ENCODE assay signal across 16 cellular contexts in the genomic region with DNA sequence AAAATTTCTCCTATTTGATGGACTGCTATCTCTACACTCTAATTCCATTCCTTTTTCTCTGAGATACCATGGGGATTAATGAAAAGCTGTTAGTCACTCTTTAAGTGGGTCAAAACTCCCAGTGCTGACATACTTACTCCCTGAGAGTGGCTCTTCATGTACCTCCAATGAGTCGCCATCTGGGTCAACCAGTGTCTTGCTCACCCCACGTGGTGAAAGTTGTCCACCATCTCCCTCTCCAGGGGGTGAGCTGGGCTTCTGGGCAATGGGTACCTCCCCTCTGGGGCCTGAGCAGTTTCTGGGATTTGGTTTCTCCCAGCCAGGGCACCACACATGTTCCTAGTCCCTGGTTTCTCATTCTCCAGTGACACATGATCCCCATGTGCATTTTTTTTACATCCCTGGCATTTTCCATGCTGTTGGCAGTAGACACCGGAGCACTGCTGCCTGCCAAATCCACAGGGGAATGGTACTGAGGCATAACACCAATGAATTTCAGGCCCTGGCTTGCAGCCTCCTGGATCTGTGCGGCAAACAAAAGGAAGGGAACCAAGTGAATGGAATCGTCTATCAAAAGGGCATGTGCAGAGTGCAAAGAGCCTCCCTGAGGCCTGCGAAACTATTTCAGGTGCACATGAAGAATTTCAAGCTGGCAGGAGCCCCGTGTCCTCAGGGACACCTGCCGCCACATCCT.
DNase-seq lines count a peak whose midpoint lies in the region; ATAC-seq and TF ChIP-seq lines count a peak whose summit lies in the region.
"Had no signal": no experiment of that assay in that cellular context is flagged by ENCODE, and none has a peak within 500 bp of the region (broad histone marks: within the 10 kb centered on the region; RNA-seq: fewer than 3 reads in every experiment).

No MANE protein-coding gene starts in this region.

- intact Hi-C loops in activated CD4-positive, alpha-beta T cell treated with anti-CD3 and anti-CD28 coated beads for 36 hours (cut with DNase I, micrococcal nuclease): no loop called here

- H3K36me3 Mint-ChIP-seq in activated CD4-positive, alpha-beta T cell treated with anti-CD3 and anti-CD28 coated beads for 36 hours (ENCODE audit: low read depth): no peaks in the 10 kb centered on the region
- H3K36me3 Mint-ChIP-seq in WTC11: no peaks in the 10 kb centered on the region
- H3K36me3 Mint-ChIP-seq: brain; IgD-negative memory B cell; naive thymus-derived CD8-positive, alpha-beta T cell had no signal

- ATAC-seq in activated CD4-positive, alpha-beta T cell treated with anti-CD3 and anti-CD28 coated beads for 36 hours: peak; percentile 77
- no peak for ATAC-seq in HG02885 (IDR thresholded peaks at IDR 0.05; ENCODE audit: poor library complexity, unreplicated experiment)
- ATAC-seq in WTC11: no peak
- ATAC-seq: heart right ventricle; naive thymus-derived CD8-positive, alpha-beta T cell; SK-N-SH treated with all-trans-retinoic acid at 6 μM for 48 hours had no signal

- TF ChIP-seq CTCF in WTC11 (IDR thresholded peaks at IDR 0.05): no peak

- CTCF ChIA-PET in activated CD4-positive, alpha-beta T cell treated with anti-CD3 and anti-CD28 coated beads for 36 hours (lab: Charles Lee): no interaction called here
- CTCF ChIA-PET in WTC11 (lab: Charles Lee): no interaction called here

- POLR2A ChIA-PET in activated CD4-positive, alpha-beta T cell treated with anti-CD3 and anti-CD28 coated beads for 36 hours (lab: Charles Lee): no interaction called here
- POLR2A ChIA-PET in WTC11 (lab: Charles Lee): no interaction called here

- DNase-seq in activated CD4-positive, alpha-beta T cell treated with anti-CD3 and anti-CD28 coated beads for 36 hours: peak; percentile 32
- DNase-seq in activated CD4-positive, alpha-beta T cell treated with anti-CD3 and anti-CD28 coated beads, Interleukin-2, amount 50 U/mL, for 4 hours: no peak
- DNase-seq in HT1080 (ENCODE audit: low read depth) (peak; percentile 70), amniotic epithelial cell (ENCODE audit: low read depth) (peak; percentile 75), skeletal muscle cell (ENCODE audit: low read depth) (peak; percentile 41), NCI-H1694 treated with DMSO at 0.1 percent for 48 hours (lab: John Stamatoyannopoulos, UW) (no peak), WTC11 (ENCODE audit: low spot score) (no peak)
- DNase-seq: Caco-2; heart right ventricle; naive thymus-derived CD8-positive, alpha-beta T cell; NCI-H187; tibial artery had no signal

- no peak overlapping the region for H3K4me3 Mint-ChIP-seq in activated CD4-positive, alpha-beta T cell treated with anti-CD3 and anti-CD28 coated beads for 36 hours
- no peak overlapping the region for H3K4me3 Mint-ChIP-seq in WTC11
- H3K4me3 Mint-ChIP-seq: IgD-negative memory B cell; naive thymus-derived CD8-positive, alpha-beta T cell had no signal

- no peaks in the 10 kb centered on the region for H3K9me3 Mint-ChIP-seq in activated CD4-positive, alpha-beta T cell treated with anti-CD3 and anti-CD28 coated beads for 36 hours (ENCODE audit: low read depth)
- H3K9me3 Mint-ChIP-seq in WTC11: no peaks in the 10 kb centered on the region
- H3K9me3 Mint-ChIP-seq: brain; IgD-negative memory B cell; naive thymus-derived CD8-positive, alpha-beta T cell had no signal

- H3K4me3 ChIP-seq in skeletal muscle cell (ENCODE audit: low read depth, low read length): no peak overlapping the region
- H3K4me3 ChIP-seq: heart right ventricle, tibial artery had no signal

- H3K27ac Mint-ChIP-seq in activated CD4-positive, alpha-beta T cell treated with anti-CD3 and anti-CD28 coated beads for 36 hours: peak overlapping the region; percentile 37
- no peak overlapping the region for H3K27ac Mint-ChIP-seq in WTC11
- H3K27ac Mint-ChIP-seq: IgD-negative memory B cell had no signal

- H3K27me3 Mint-ChIP-seq in activated CD4-positive, alpha-beta T cell treated with anti-CD3 and anti-CD28 coated beads for 36 hours: no peaks in the 10 kb centered on the region
- no peaks in the 10 kb centered on the region for H3K27me3 Mint-ChIP-seq in WTC11 (ENCODE audit: low read depth)
- H3K27me3 Mint-ChIP-seq: brain, IgD-negative memory B cell had no signal

- peaks cover 9% of the 10 kb centered on the region for H3K4me1 Mint-ChIP-seq in activated CD4-positive, alpha-beta T cell treated with anti-CD3 and anti-CD28 coated beads for 36 hours
- no peaks in the 10 kb centered on the region for H3K4me1 Mint-ChIP-seq in WTC11
- H3K4me1 Mint-ChIP-seq: brain, IgD-negative memory B cell had no signal

TF ChIP-seq in WTC11, 78 proteins besides CTCF, POLR2A, EP300 and RAD21 (continues in another document):
- TF ChIP-seq ZNF121 (CRISPR knock-in tag; IDR thresholded peaks at IDR 0.05): no peak
- no peak for TF ChIP-seq AR (CRISPR knock-in tag; IDR thresholded peaks at IDR 0.05)
- TF ChIP-seq, protein P1, sequence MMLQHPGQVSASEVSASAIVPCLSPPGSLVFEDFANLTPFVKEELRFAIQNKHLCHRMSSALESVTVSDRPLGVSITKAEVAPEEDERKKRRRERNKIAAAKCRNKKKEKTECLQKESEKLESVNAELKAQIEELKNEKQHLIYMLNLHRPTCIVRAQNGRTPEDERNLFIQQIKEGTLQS (CRISPR knock-in tag; conservative IDR thresholded peaks at IDR 0.05): no peak
- no peak for TF ChIP-seq EMX1 (CRISPR knock-in tag; IDR thresholded peaks at IDR 0.05)
- TF ChIP-seq CREM (CRISPR knock-in tag; IDR thresholded peaks at IDR 0.05): no peak
- TF ChIP-seq ZNF396 (CRISPR knock-in tag; IDR thresholded peaks at IDR 0.05; ENCODE audit: borderline replicate concordance): no peak
- TF ChIP-seq AFF4 (CRISPR knock-in tag; IDR thresholded peaks at IDR 0.05; ENCODE audit: borderline replicate concordance): no peak
- TF ChIP-seq ZBTB21 (CRISPR knock-in tag; IDR thresholded peaks at IDR 0.05; ENCODE audit: borderline replicate concordance): no peak
- TF ChIP-seq, protein P2, sequence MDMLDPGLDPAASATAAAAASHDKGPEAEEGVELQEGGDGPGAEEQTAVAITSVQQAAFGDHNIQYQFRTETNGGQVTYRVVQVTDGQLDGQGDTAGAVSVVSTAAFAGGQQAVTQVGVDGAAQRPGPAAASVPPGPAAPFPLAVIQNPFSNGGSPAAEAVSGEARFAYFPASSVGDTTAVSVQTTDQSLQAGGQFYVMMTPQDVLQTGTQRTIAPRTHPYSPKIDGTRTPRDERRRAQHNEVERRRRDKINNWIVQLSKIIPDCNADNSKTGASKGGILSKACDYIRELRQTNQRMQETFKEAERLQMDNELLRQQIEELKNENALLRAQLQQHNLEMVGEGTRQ (CRISPR knock-in tag; IDR thresholded peaks at IDR 0.05): no peak
- TF ChIP-seq CBFB (CRISPR knock-in tag; IDR thresholded peaks at IDR 0.05; ENCODE audit: low read depth): no peak
- TF ChIP-seq ELF4 (CRISPR knock-in tag; IDR thresholded peaks at IDR 0.05; ENCODE audit: low read depth): no peak

Comparison
In these comparisons a context has a peak if more than half of its experiments do, and no peak if none do; other contexts are left out.
1. DNase-seq: peak in activated CD4-positive, alpha-beta T cell treated with anti-CD3 and anti-CD28 coated beads for 36 hours (single experiment), HT1080 (single experiment), amniotic epithelial cell (single experiment) and skeletal muscle cell (single experiment); none in activated CD4-positive, alpha-beta T cell treated with anti-CD3 and anti-CD28 coated beads, Interleukin-2, amount 50 U/mL, for 4 hours (0 of 2), NCI-H1694 treated with DMSO at 0.1 percent for 48 hours (single experiment) and WTC11 (single experiment).